In the genomic region with DNA sequence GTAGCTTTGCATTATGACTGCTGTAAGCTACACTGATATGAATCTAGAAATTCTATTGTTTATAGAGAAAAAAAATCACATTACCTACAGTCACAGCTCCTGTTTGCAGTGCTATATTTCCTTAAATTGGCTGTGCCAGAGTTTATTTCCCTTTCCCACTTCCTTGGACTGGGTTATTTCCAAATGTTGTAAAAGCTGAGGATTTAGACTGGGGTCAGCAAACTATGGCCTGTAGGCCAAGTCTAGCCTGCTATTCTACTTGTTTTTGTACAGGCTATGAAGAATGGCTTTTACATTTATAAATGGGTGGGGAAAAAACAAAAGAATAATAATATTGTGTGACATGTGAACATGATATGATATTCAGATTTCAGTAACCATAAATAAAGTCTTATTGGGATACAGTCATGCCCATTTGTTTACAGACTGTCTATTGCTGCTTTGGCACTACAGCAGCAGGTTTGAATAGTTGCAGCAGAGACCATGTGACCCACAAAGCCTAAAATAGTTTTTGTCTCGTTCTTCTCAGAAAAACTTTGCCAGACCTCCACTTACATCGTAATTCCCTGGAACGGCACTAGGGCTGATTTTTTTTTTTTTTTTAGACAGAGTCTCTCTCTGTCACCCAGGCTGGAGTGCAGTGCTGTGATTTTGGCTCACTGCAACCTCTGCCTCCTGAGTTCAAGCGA, we compare ENCODE assay signal across 15 cellular contexts. TPM values are rescaled to one million over a fixed set of nuclear protein-coding genes. Genes with fewer than 3 reads are reported as not detected.
DNase-seq lines count a peak whose midpoint lies in the region; ATAC-seq and TF ChIP-seq lines count a peak whose summit lies in the region.
"Had no signal": no experiment of that assay in that cellular context is flagged by ENCODE, and none has a peak within 500 bp of the region (broad histone marks: within the 10 kb centered on the region; RNA-seq: fewer than 3 reads in every experiment).

No MANE protein-coding gene starts in this region.

- H3K27me3 ChIP-seq in right atrium auricular region (no peaks in the 10 kb centered on the region), thoracic aorta (replicated peaks; ENCODE audit: insufficient read depth) (no peaks in the 10 kb centered on the region), upper lobe of right lung (no peaks in the 10 kb centered on the region)
- H3K27me3 ChIP-seq: uterus had no signal

- DNase-seq in cardiac fibroblast (ENCODE audit: low read depth in 2 of 2) (peak; percentile 18 to 34), right atrium auricular region (ENCODE audit: low spot score) (no peak), thoracic aorta (ENCODE audit: low spot score) (no peak), upper lobe of right lung (no peak), mucosa of gallbladder (ENCODE audit: low spot score) (no peak)
- DNase-seq: activated CD4-positive, alpha-beta T cell treated with anti-CD3 and anti-CD28 coated beads, Interleukin-2, amount 10 ng/mL, durations not matched to agents 24 days and 14 days; CD8-positive, alpha-beta memory T cell; mucosa of descending colon; NCI-H187 treated with DMSO at 0.1 percent for 48 hours; NCI-H510A; uterus had no signal

- H3K4me3 ChIP-seq in cardiac fibroblast (replicated peaks in 1 of 2; ENCODE audit: low read depth in 2 of 2, low read length in 2 of 2) (no peak overlapping the region), right atrium auricular region (no peak overlapping the region), thoracic aorta (peak overlapping the region; percentile 36), upper lobe of right lung (no peak overlapping the region)
- H3K4me3 ChIP-seq: mucosa of descending colon, uterus had no signal

- H3K27ac ChIP-seq in right atrium auricular region (peak overlapping the region; percentile 30 to 32), thoracic aorta (peak overlapping the region; percentile 58 to 75), upper lobe of right lung (no peak overlapping the region)

- H3K9me3 ChIP-seq in right atrium auricular region (no peaks in the 10 kb centered on the region), thoracic aorta (no peaks in the 10 kb centered on the region), upper lobe of right lung (no peaks in the 10 kb centered on the region)
- H3K9me3 ChIP-seq: mucosa of descending colon, uterus had no signal

- ATAC-seq in HG02884 (IDR thresholded peaks at IDR 0.05; ENCODE audit: unreplicated experiment) = peak; percentile 15
- peak; percentile 93 for ATAC-seq in thoracic aorta (ENCODE audit: insufficient number of reproducible peaks, low FRiP score, low read depth)
- ATAC-seq in upper lobe of right lung = no peak
- no peak for ATAC-seq in GM18517 (IDR thresholded peaks at IDR 0.05; ENCODE audit: unreplicated experiment)
- ATAC-seq: mucosa of descending colon had no signal

- H3K36me3 ChIP-seq in right atrium auricular region (no peaks in the 10 kb centered on the region), thoracic aorta (no peaks in the 10 kb centered on the region), upper lobe of right lung (no peaks in the 10 kb centered on the region)
- H3K36me3 ChIP-seq: uterus had no signal

- H3K4me1 ChIP-seq in right atrium auricular region (peaks cover 0 to 23% of the 10 kb centered on the region in 2 donors), thoracic aorta (ENCODE audit: control insufficient read depth in 1 of 2, low read depth in 2 of 2) (peaks cover 25 to 57% of the 10 kb centered on the region in 2 donors), upper lobe of right lung (no peaks in the 10 kb centered on the region)
- H3K4me1 ChIP-seq: uterus had no signal

- intact Hi-C loops in upper lobe of right lung (cut with DNase I) = no loop called here

- TF ChIP-seq CTCF in cardiac fibroblast (IDR thresholded peaks at IDR 0.05; ENCODE audit: low read depth, low read length) = no peak
- TF ChIP-seq CTCF in right atrium auricular region (IDR thresholded peaks at IDR 0.05) = no peak
- peak; percentile 38 for TF ChIP-seq CTCF in thoracic aorta (IDR thresholded peaks at IDR 0.05)
- TF ChIP-seq CTCF in upper lobe of right lung (IDR thresholded peaks at IDR 0.05) = no peak

RNA-seq across cellular contexts. Expression of gene GLDN, which starts 7.8 kb away (rescaled TPM):
- total RNA-seq in right atrium auricular region (1 to 10 TPM; 1.9 to 9.4 TPM), thoracic aorta (10 to 100 TPM; 20.7 to 26.0 TPM), upper lobe of right lung (21.8 TPM), mucosa of gallbladder (20.7 TPM)
- total RNA-seq: activated CD4-positive, alpha-beta T cell treated with anti-CD3 and anti-CD28 coated beads, Interleukin-2, amount 10 ng/mL, durations not matched to agents 24 days and 14 days; CD8-positive, alpha-beta memory T cell had no signal

RNA-seq across cellular contexts. Expression of gene CYP19A1, which starts 10.9 kb away (rescaled TPM):
- total RNA-seq in right atrium auricular region = 1 to 10 TPM in 1 of 2 donors, not detected in 1; 2.4 TPM
- total RNA-seq in thoracic aorta = 1 to 10 TPM in 1 of 2 donors, under 1 TPM in 1; 0.54 to 3.1 TPM
- 0.58 TPM for total RNA-seq in upper lobe of right lung
- 0.46 TPM for total RNA-seq in mucosa of gallbladder
- total RNA-seq: CD8-positive, alpha-beta memory T cell; fibroblast of villous mesenchyme; progenitor cell of endocrine pancreas; uterus had no signal

Comparison
In these comparisons a context has a peak if more than half of its experiments do, and no peak if none do; other contexts are left out.
1. ATAC-seq: peak in HG02884 (single experiment) and thoracic aorta (single experiment); none in upper lobe of right lung (single experiment) and GM18517 (single experiment).
2. DNase-seq: peak in cardiac fibroblast (2 of 2); none in right atrium auricular region (single experiment), thoracic aorta (single experiment), upper lobe of right lung (single experiment) and mucosa of gallbladder (single experiment).